26 cellular contexts compared by ENCODE assay signal in the genomic region with DNA sequence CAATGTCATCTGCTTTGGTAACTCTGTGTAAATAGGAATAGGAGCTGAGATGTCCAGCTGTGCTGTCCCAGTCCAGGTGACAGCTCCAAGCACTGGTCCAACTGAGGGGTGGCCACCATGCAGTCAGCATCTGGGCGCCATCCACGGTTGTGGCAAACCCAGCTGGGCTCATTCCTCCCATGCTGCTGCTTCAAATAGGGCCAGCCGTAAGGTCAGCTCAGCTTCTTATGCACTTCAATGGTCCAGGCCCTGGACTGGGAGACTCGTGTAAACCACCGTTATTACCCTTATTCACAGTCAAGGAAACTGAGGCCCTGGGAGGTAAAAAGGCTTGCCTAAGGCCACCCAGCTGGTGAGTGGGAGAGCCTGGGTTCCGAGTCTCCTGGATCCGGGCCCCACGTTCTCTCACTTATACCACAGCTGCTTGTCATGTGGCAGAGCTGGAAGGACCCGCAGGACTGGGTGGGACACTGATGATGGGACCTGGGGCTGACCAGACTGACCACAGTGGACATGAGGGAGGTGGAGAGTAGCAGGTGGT. TPM values are rescaled to one million over a fixed set of nuclear protein-coding genes. Genes with fewer than 3 reads are reported as not detected.
DNase-seq lines count a peak whose midpoint lies in the region; ATAC-seq and TF ChIP-seq lines count a peak whose summit lies in the region.
"Had no signal": no experiment of that assay in that cellular context is flagged by ENCODE, and none has a peak within 500 bp of the region (broad histone marks: within the 10 kb centered on the region; RNA-seq: fewer than 3 reads in every experiment).

No MANE protein-coding gene starts in this region.

- DNase-seq in HFFc6 (no peak), stomach (peak; percentile 17), OCI-M2 (lab: John Stamatoyannopoulos, UW; ENCODE audit: unreplicated experiment) (no peak), T-cell (no peak)
- DNase-seq in activated CD4-positive, alpha-beta memory T cell treated with anti-CD3 and anti-CD28 coated beads, Interleukin-2, amount 10 ng/mL, durations not matched to agents 7 days and 5 days = peak; percentile 7
- no peak for DNase-seq in stimulated activated CD4-positive, alpha-beta T cell treated with anti-CD3 and anti-CD28 coated beads, Interleukin-2, amount 100 ng/mL, for 24 hours
- no peak for DNase-seq in NK-92 treated with Interleukin-12 subunit alpha and Interleukin-12 subunit beta, amount 100 ng/mL, for 24 hours (lab: John Stamatoyannopoulos, UW)
- DNase-seq: activated CD4-positive, alpha-beta T cell treated with anti-CD3 and anti-CD28 coated beads, Interleukin-2, amount 50 U/mL, for 48 hours; activated naive CD4-positive, alpha-beta T cell treated with Interleukin-2 at 50 U/mL for 16 hours; activated T-cell treated with anti-CD3 and anti-CD28 coated beads, Interleukin-2, amount 50 U/mL, for 1 hour; central memory CD4-positive, alpha-beta T cell; glutamatergic neuron; HCEC 1CT; left colon; NCI-H1092 treated with DMSO at 0.1 percent for 48 hours; NCI-H2081; NCI-H226; NCI-H774; stimulated activated CD4-positive, alpha-beta T cell treated with anti-CD3 and anti-CD28 coated beads, Interleukin-2, amount 100 ng/mL, for 48 hours; T-helper 9 cell had no signal

- no peak for TF ChIP-seq EP300 in stomach (IDR thresholded peaks at IDR 0.05)

- no peaks in the 10 kb centered on the region for H3K27me3 Mint-ChIP-seq in HFFc6 (ENCODE audit: insufficient read depth)
- peaks cover 5% of the 10 kb centered on the region for H3K27me3 Mint-ChIP-seq in activated CD4-positive, alpha-beta memory T cell treated with anti-CD3 and anti-CD28 coated beads, Interleukin-2, amount 10 ng/mL, durations not matched to agents 7 days and 5 days
- no peaks in the 10 kb centered on the region for H3K27me3 Mint-ChIP-seq in T-cell
- H3K27me3 Mint-ChIP-seq: memory B cell had no signal

- H3K4me1 Mint-ChIP-seq in HFFc6 (ENCODE audit: low read depth) = peaks cover 42% of the 10 kb centered on the region
- peaks cover 41% of the 10 kb centered on the region for H3K4me1 Mint-ChIP-seq in activated CD4-positive, alpha-beta memory T cell treated with anti-CD3 and anti-CD28 coated beads, Interleukin-2, amount 10 ng/mL, durations not matched to agents 7 days and 5 days
- peaks cover 7 to 21% (median 20%) of the 10 kb centered on the region in 3 donors for H3K4me1 Mint-ChIP-seq in T-cell

- H3K27ac Mint-ChIP-seq in HFFc6 (peak overlapping the region; percentile 38), T-cell (no peak overlapping the region)
- peak overlapping the region; percentile 13 for H3K27ac Mint-ChIP-seq in activated CD4-positive, alpha-beta memory T cell treated with anti-CD3 and anti-CD28 coated beads, Interleukin-2, amount 10 ng/mL, durations not matched to agents 7 days and 5 days
- H3K27ac Mint-ChIP-seq: memory B cell had no signal

- no peaks in the 10 kb centered on the region for H3K9me3 Mint-ChIP-seq in HFFc6
- no peaks in the 10 kb centered on the region for H3K9me3 Mint-ChIP-seq in activated CD4-positive, alpha-beta memory T cell treated with anti-CD3 and anti-CD28 coated beads, Interleukin-2, amount 10 ng/mL, durations not matched to agents 7 days and 5 days
- H3K9me3 Mint-ChIP-seq in T-cell = no peaks in the 10 kb centered on the region
- H3K9me3 Mint-ChIP-seq: CD14-positive monocyte; dendritic cell treated with granulocyte-macrophage colony-stimulating factor and Interleukin-4, amounts not matched to agents 40 ng/mL and 50 ng/mL, for 4 days; memory B cell; stimulated activated effector memory CD8-positive, alpha-beta T cell treated with anti-CD3 and anti-CD28 coated beads, Interleukin-12 subunit alpha, Interleukin-12 subunit beta, amount 100 ng/mL, for 72 hours had no signal

- no peak for TF ChIP-seq POLR2A in stomach (IDR thresholded peaks at IDR 0.05)

- peaks cover 0 to 22% (median 10%) of the 10 kb centered on the region in 4 donors for H3K4me1 ChIP-seq in stomach

- H3K27me3 ChIP-seq in layer of hippocampus (ENCODE audit: control insufficient read depth, insufficient read depth, low read length) = no peaks in the 10 kb centered on the region
- H3K27me3 ChIP-seq in stomach = no peaks in the 10 kb centered on the region

- TF ChIP-seq CTCF in HFFc6 (IDR thresholded peaks at IDR 0.05) (no peak), stomach (IDR thresholded peaks at IDR 0.05) (no peak)

- no peak for ATAC-seq in T-cell (replicated peaks in 1 of 4)
- ATAC-seq: left colon, Right ventricle myocardium inferior had no signal

- no peaks in the 10 kb centered on the region for H3K36me3 ChIP-seq in stomach

- WGBS in stomach, 5 donors = 94 to 98% (median 97%) methylated on average over 6 to 9 of the region's 9 CpGs

- H3K27ac ChIP-seq in layer of hippocampus (ENCODE audit: low read depth, low read length) (peak overlapping the region; percentile 30), stomach (peak overlapping the region in 1 of 5 donors; percentile 55)

- CTCF ChIA-PET in activated CD4-positive, alpha-beta memory T cell treated with anti-CD3 and anti-CD28 coated beads, Interleukin-2, amount 10 ng/mL, durations not matched to agents 7 days and 5 days (lab: Charles Lee) = interaction anchor here (1.1 to 1.4 kb wide), 3 partner anchors 175 to 221 kb away, joined by 3 to 6 read pairs (median 3); no protein-coding TSS in a partner anchor
- CTCF ChIA-PET in T-cell (lab: Charles Lee) = interaction anchor here in 1 of 2 donors (0.5 kb wide), 1 partner anchor 399 kb away, joined by 5 read pairs; no protein-coding TSS in a partner anchor

- POLR2A ChIA-PET in activated CD4-positive, alpha-beta memory T cell treated with anti-CD3 and anti-CD28 coated beads, Interleukin-2, amount 10 ng/mL, durations not matched to agents 7 days and 5 days (lab: Charles Lee) = interaction anchor here (2.0 kb wide), 1 partner anchor 176 kb away, joined by 9 read pairs; no protein-coding TSS in a partner anchor
- POLR2A ChIA-PET in T-cell (lab: Charles Lee) = no interaction called here

- H3K4me3 Mint-ChIP-seq in HFFc6 = no peak overlapping the region
- H3K4me3 Mint-ChIP-seq in activated CD4-positive, alpha-beta memory T cell treated with anti-CD3 and anti-CD28 coated beads, Interleukin-2, amount 10 ng/mL, durations not matched to agents 7 days and 5 days = no peak overlapping the region
- H3K4me3 Mint-ChIP-seq in T-cell = no peak overlapping the region
- H3K4me3 Mint-ChIP-seq: CD14-positive monocyte; dendritic cell treated with granulocyte-macrophage colony-stimulating factor and Interleukin-4, amounts not matched to agents 40 ng/mL and 50 ng/mL, for 4 days; memory B cell; stimulated activated effector memory CD8-positive, alpha-beta T cell treated with anti-CD3 and anti-CD28 coated beads, Interleukin-12 subunit alpha, Interleukin-12 subunit beta, amount 100 ng/mL, for 72 hours had no signal

- H3K36me3 Mint-ChIP-seq in HFFc6 (ENCODE audit: low read depth) (no peaks in the 10 kb centered on the region), T-cell (no peaks in the 10 kb centered on the region)
- H3K36me3 Mint-ChIP-seq in activated CD4-positive, alpha-beta memory T cell treated with anti-CD3 and anti-CD28 coated beads, Interleukin-2, amount 10 ng/mL, durations not matched to agents 7 days and 5 days (ENCODE audit: low read depth) = no peaks in the 10 kb centered on the region
- H3K36me3 Mint-ChIP-seq: CD14-positive monocyte; memory B cell; stimulated activated effector memory CD8-positive, alpha-beta T cell treated with anti-CD3 and anti-CD28 coated beads, Interleukin-12 subunit alpha, Interleukin-12 subunit beta, amount 100 ng/mL, for 72 hours had no signal

- intact Hi-C loops in stomach (cut with DNase I; ENCODE audit: low total_unique reads) = no loop called here

- no peaks in the 10 kb centered on the region for H3K9me3 ChIP-seq in stomach

- H3K4me3 ChIP-seq in stomach = no peak overlapping the region

RNA-seq across cellular contexts. Expression of gene ANGPTL2, which starts 38.7 kb away (rescaled TPM):
- total RNA-seq in HFFc6 (2021; fragmentation: NEBNext Ultra II Directional; extraction: Animal tissue kit (Norgen Biotek cat#: 25700)) = 10 to 100 TPM; 15.0 to 20.9 (median 19.4) TPM
- total RNA-seq in activated CD4-positive, alpha-beta memory T cell treated with anti-CD3 and anti-CD28 coated beads, Interleukin-2, amount 10 ng/mL, durations not matched to agents 7 days and 5 days = under 1 TPM in 1 of 2 experiments, not detected in 1; 0.08 TPM
- total RNA-seq in stomach (10 to 100 TPM in 4 of 5 donors, 1 to 10 TPM in 1; 7.8 to 26.3 (median 14.0) TPM), T-cell (under 1 TPM in 3 of 5 donors, not detected in 2; 0.10 to 0.82 (median 0.13) TPM)
- polyA plus RNA-seq in stomach = 1 to 10 TPM; 5.7 to 6.1 (median 5.7) TPM
- polyA plus RNA-seq: CD14-positive monocyte had no signal

Comparison
In these comparisons a context has a peak if more than half of its experiments do, and no peak if none do; other contexts are left out.
1. DNase-seq: peak in activated CD4-positive, alpha-beta memory T cell treated with anti-CD3 and anti-CD28 coated beads, Interleukin-2, amount 10 ng/mL, durations not matched to agents 7 days and 5 days (single experiment) and stomach (single experiment); none in HFFc6 (single experiment), OCI-M2 (single experiment), stimulated activated CD4-positive, alpha-beta T cell treated with anti-CD3 and anti-CD28 coated beads, Interleukin-2, amount 100 ng/mL, for 24 hours (0 of 2), T-cell (0 of 34) and NK-92 treated with Interleukin-12 subunit alpha and Interleukin-12 subunit beta, amount 100 ng/mL, for 24 hours (single experiment).
2. H3K27ac Mint-ChIP-seq: peak in HFFc6 (single experiment) and activated CD4-positive, alpha-beta memory T cell treated with anti-CD3 and anti-CD28 coated beads, Interleukin-2, amount 10 ng/mL, durations not matched to agents 7 days and 5 days (single experiment); none in T-cell (0 of 2).
3. RNA of gene ANGPTL2, which starts 38.7 kb away (total RNA-seq): 15.0 to 20.9 TPM in HFFc6 and 7.8 to 26.3 TPM in stomach; 0.08 TPM in activated CD4-positive, alpha-beta memory T cell treated with anti-CD3 and anti-CD28 coated beads, Interleukin-2, amount 10 ng/mL, durations not matched to agents 7 days and 5 days and 0.10 to 0.82 TPM in T-cell; every median in the first group is over 4 times any median in the second.